In the genomic region with DNA sequence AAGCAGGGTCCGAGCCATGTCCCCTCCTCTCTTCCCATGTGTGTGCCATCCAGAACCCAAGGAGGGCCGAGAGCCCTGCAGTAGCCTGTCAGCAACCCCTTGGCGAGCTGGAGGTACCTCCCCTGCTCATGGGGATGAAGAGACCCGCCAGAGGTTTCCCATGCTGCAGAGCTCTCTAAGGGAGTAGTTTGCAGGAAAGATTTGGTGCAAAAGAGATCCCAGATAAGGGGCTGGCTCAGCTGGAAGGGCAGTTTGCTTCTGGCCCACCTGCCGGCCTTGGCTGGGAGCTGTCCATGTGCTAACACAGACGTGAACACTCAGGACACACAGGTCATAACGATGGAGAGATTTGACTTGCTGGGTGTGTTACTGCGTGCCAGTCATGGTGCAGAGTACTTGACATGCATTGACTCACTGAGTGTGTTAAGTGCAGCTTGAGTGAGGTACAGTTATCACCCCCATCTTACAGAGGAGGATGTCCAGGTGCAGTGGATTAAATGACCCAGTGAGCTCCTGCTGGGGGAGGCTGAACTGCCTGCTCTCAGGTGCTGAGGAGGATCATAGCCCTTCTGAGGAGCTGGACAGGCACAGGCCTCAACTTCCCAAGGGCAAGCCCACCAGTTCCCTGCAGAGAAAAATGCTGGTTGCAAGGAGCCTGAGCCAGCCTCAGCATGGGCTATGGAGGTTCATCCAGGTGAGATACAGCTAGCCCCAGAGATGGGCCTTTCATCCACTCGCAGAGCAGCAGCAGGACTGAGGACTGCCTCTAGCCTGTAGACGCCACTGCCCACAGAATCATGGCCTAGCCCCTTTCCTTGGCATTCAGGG, we compare ENCODE assay signal across 21 cellular contexts. TPM values are rescaled to one million over a fixed set of nuclear protein-coding genes. Genes with fewer than 3 reads are reported as not detected.
DNase-seq lines count a peak whose midpoint lies in the region; FAIRE-seq and TF ChIP-seq lines count a peak whose summit lies in the region.
"Had no signal": no experiment of that assay in that cellular context is flagged by ENCODE, and none has a peak within 500 bp of the region (broad histone marks: within the 10 kb centered on the region; RNA-seq: fewer than 3 reads in every experiment).

No MANE protein-coding gene starts in this region.

- DNase-seq in DMS53 (lab: John Stamatoyannopoulos, UW) (peak; percentile 94), DMS79 treated with DMSO at 0.1 percent for 48 hours (lab: John Stamatoyannopoulos, UW) (peak; percentile 7), coronary artery (ENCODE audit: low spot score) (peak; percentile 65), neuronal stem cell (ENCODE audit: low spot score) (no peak), dedifferentiated amniotic fluid mesenchymal stem cell (ENCODE audit: extremely low spot score) (no peak), GM19239 (ENCODE audit: insufficient read length, low spot score) (no peak)
- no peak for DNase-seq in stimulated activated CD4-positive, alpha-beta T cell treated with anti-CD3 and anti-CD28 coated beads, Interleukin-15, amount 100 ng/mL, for 24 hours
- DNase-seq: activated CD4-positive, alpha-beta T cell treated with anti-CD3 and anti-CD28 coated beads for 48 hours; activated gamma-delta T cell treated with Interleukin-2 at 50 U/mL for 16 hours; effector CD4-positive, alpha-beta T cell; GF-D8; naive thymus-derived CD8-positive, alpha-beta T cell; NCI-H2107; NCI-H774; pancreas; right cardiac atrium; stimulated activated CD4-positive, alpha-beta T cell treated with anti-CD3 and anti-CD28 coated beads, Interleukin-4, amount 100 ng/mL, for 24 hours; stimulated activated naive CD4-positive, alpha-beta T cell treated with Interleukin-2 at 50 U/mL for 16 hours; testis had no signal

- H3K27me3 ChIP-seq in neuronal stem cell (ENCODE audit: control insufficient read depth in 3 of 3, insufficient read depth in 3 of 3, low read depth in 1 of 3, low read length in 3 of 3): peaks cover 0 to 35% (median 0%) of the 10 kb centered on the region in 3 experiments
- H3K27me3 ChIP-seq: pancreas, testis had no signal

- peak overlapping the region; percentile 9 for H3K18ac ChIP-seq in neuronal stem cell (ENCODE audit: low read length)

- H3K4me1 ChIP-seq in neuronal stem cell (ENCODE audit: control insufficient read depth in 2 of 2, insufficient read depth in 1 of 2, low read depth in 1 of 2, low read length in 2 of 2): no peaks in the 10 kb centered on the region
- H3K4me1 ChIP-seq: pancreas, testis had no signal

- no peaks in the 10 kb centered on the region for H3K36me3 ChIP-seq in neuronal stem cell (replicated peaks in 1 of 2; ENCODE audit: control insufficient read depth in 2 of 2, insufficient read depth in 2 of 2, low read length in 2 of 2)
- H3K36me3 ChIP-seq: pancreas had no signal

- H3K27ac ChIP-seq in coronary artery (no peak overlapping the region), neuronal stem cell (replicated peaks; ENCODE audit: low read length) (no peak overlapping the region)
- H3K27ac ChIP-seq: pancreas, testis had no signal

- no peak overlapping the region for H4K8ac ChIP-seq in neuronal stem cell (ENCODE audit: low read depth, low read length)

- no peaks in the 10 kb centered on the region for H3K79me1 ChIP-seq in neuronal stem cell (ENCODE audit: low read depth, low read length)

- H2BK120ac ChIP-seq in neuronal stem cell (ENCODE audit: low read depth, low read length): no peak overlapping the region

- FAIRE-seq in GM19239 (lab: Jason Lieb, UNC): no peak
- FAIRE-seq: GM18507, pancreas had no signal

- no peak overlapping the region for H3K4me2 ChIP-seq in neuronal stem cell (ENCODE audit: insufficient read depth, low read length, poor library complexity, severe bottlenecking)

- peak overlapping the region; percentile 0 for H3K9ac ChIP-seq in neuronal stem cell (ENCODE audit: low read depth, low read length, poor library complexity)

- no peak overlapping the region for H3K4me3 ChIP-seq in coronary artery
- H3K4me3 ChIP-seq in neuronal stem cell (ENCODE audit: low read length in 2 of 2): no peak overlapping the region
- H3K4me3 ChIP-seq: pancreas, testis had no signal

- no peak overlapping the region for H2BK12ac ChIP-seq in neuronal stem cell (ENCODE audit: low read length)

- H3K9me3 ChIP-seq in neuronal stem cell (replicated peaks in 1 of 2; ENCODE audit: control insufficient read depth in 2 of 2, insufficient read depth in 1 of 2, low read depth in 1 of 2, low read length in 2 of 2): no peaks in the 10 kb centered on the region
- H3K9me3 ChIP-seq: pancreas, testis had no signal

- no peak overlapping the region for H2AFZ ChIP-seq in neuronal stem cell (ENCODE audit: low read length)

- H2BK5ac ChIP-seq in neuronal stem cell (ENCODE audit: low read length): no peak overlapping the region

- H2BK15ac ChIP-seq in neuronal stem cell (ENCODE audit: low read length): no peak overlapping the region

- H3K4ac ChIP-seq in neuronal stem cell (ENCODE audit: low read length): no peak overlapping the region

- peak overlapping the region; percentile 7 for H2AK5ac ChIP-seq in neuronal stem cell (ENCODE audit: low read depth, low read length)

- H3K23ac ChIP-seq in neuronal stem cell (ENCODE audit: low read depth, low read length, poor library complexity): no peak overlapping the region

- no CpG with 5 or more reads among the region's 10 CpGs for WGBS in neuronal stem cell (ENCODE audit: extremely low coverage in 2 of 2, insufficient read length in 2 of 2, insufficient replicate concordance in 1 of 2), 2 donors

- no peak overlapping the region for H4K91ac ChIP-seq in neuronal stem cell (ENCODE audit: low read depth, low read length, poor library complexity)

- no peak overlapping the region for H3K14ac ChIP-seq in neuronal stem cell (ENCODE audit: low read length)

- no peak for TF ChIP-seq CTCF in coronary artery (IDR thresholded peaks at IDR 0.05)

RNA-seq across cellular contexts. Expression of a gene that starts 6.3 kb away (rescaled TPM):
- polyA plus RNA-seq in neuronal stem cell (2013, experiment 1 of 2): 0.03 TPM
- polyA plus RNA-seq in neuronal stem cell (2013, experiment 2 of 2): 0.07 TPM
- polyA plus RNA-seq: CD4-positive, alpha-beta memory T cell; naive thymus-derived CD8-positive, alpha-beta T cell had no signal

Comparison
In these comparisons a context has a peak if more than half of its experiments do, and no peak if none do; other contexts are left out.
1. DNase-seq: peak in DMS53 (single experiment), DMS79 treated with DMSO at 0.1 percent for 48 hours (single experiment) and coronary artery (single experiment); none in neuronal stem cell (single experiment), stimulated activated CD4-positive, alpha-beta T cell treated with anti-CD3 and anti-CD28 coated beads, Interleukin-15, amount 100 ng/mL, for 24 hours (single experiment), dedifferentiated amniotic fluid mesenchymal stem cell (single experiment) and GM19239 (single experiment).